Comparison of ENCODE assay signal across 1 cellular context in the genomic region with DNA sequence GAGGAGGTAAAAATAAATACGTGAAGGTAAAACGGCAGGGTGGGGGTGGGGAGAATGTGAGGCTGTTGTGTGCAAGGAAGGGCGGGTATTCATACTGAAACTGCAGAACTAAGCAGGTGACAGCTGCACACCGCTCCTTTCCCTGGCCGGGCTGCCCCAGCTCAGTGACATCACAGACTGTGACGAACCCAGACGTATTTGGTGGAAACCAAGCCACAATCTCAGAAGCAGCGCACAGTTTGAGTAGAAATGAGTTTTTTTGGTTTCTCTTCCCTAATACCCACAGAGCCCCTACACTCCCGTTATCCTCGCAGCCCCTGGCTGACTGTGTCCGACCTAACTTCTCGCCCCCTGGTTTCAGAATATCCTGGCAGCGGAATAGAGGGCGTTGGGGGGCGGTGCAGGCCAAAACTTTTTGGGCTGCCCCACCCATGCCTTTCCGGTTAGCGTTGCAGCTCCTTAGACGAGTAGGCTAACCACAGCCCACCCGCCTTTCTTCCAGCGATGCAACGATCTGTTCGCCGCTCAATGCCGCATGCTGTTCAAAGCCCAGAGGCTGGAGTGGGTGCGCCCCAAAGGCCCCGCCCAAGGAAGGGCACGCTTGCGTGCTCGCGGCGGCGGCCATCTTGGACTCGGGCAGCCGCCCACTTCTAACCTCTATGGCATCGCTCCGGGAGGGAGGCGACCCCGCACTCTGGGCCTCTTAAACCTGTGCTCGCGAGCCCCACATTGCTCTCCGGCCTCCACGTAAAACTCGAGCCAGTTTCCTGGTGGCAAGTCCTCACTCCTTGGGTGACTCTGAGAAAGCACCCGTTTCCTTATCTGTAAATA.
TF ChIP-seq lines count a peak whose summit lies in the region.

No MANE protein-coding gene starts in this region.

TF ChIP-seq in PFSK-1, 5 proteins besides CTCF, POLR2A, EP300 and RAD21:
- peak; percentile 91 for TF ChIP-seq POLR2AphosphoS5 (IDR thresholded peaks at IDR 0.05; ENCODE audit: low read depth, low read length)
- TF ChIP-seq SIN3A (IDR thresholded peaks at IDR 0.05; ENCODE audit: borderline replicate concordance, insufficient read depth, low read length), result peak; percentile 79; the same call in 1 of the 2 replicates
- TF ChIP-seq TAF1 (IDR thresholded peaks at IDR 0.05; ENCODE audit: borderline replicate concordance, insufficient read depth, low read length), result no peak
- peak; percentile 39 for TF ChIP-seq FOXP2 (optimal IDR thresholded peaks at IDR 0.05; ENCODE audit: borderline replicate concordance, extremely low read depth, extremely low read length, insufficient read depth)
- TF ChIP-seq, protein P1, sequence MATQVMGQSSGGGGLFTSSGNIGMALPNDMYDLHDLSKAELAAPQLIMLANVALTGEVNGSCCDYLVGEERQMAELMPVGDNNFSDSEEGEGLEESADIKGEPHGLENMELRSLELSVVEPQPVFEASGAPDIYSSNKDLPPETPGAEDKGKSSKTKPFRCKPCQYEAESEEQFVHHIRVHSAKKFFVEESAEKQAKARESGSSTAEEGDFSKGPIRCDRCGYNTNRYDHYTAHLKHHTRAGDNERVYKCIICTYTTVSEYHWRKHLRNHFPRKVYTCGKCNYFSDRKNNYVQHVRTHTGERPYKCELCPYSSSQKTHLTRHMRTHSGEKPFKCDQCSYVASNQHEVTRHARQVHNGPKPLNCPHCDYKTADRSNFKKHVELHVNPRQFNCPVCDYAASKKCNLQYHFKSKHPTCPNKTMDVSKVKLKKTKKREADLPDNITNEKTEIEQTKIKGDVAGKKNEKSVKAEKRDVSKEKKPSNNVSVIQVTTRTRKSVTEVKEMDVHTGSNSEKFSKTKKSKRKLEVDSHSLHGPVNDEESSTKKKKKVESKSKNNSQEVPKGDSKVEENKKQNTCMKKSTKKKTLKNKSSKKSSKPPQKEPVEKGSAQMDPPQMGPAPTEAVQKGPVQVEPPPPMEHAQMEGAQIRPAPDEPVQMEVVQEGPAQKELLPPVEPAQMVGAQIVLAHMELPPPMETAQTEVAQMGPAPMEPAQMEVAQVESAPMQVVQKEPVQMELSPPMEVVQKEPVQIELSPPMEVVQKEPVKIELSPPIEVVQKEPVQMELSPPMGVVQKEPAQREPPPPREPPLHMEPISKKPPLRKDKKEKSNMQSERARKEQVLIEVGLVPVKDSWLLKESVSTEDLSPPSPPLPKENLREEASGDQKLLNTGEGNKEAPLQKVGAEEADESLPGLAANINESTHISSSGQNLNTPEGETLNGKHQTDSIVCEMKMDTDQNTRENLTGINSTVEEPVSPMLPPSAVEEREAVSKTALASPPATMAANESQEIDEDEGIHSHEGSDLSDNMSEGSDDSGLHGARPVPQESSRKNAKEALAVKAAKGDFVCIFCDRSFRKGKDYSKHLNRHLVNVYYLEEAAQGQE (IDR thresholded peaks at IDR 0.05; ENCODE audit: insufficient read depth in 1 of 2, low read depth in 2 of 2, low read length in 2 of 2), result no peak
TF ChIP-seq in PFSK-1: peak in this region for 3.
